In the genomic region with DNA sequence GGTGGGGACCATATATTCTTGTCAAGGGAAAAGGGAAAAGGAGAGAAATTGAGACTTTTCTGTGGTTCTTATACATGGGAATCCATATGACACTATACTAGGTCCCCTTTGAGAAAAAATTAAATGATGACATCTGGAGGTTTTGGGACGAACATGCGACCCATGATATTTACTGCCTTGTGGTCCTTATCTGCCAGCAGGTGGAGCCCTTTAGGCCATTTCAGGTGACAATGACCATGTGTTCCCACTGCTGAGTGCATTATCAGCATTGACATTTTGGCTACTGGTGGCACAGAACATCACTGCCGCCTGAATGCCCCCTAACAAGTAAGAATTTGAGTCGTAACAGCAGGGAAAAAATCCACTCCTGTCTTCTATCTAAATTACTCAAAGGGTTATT, we compare ENCODE assay signal across 8 cellular contexts.
DNase-seq lines count a peak whose midpoint lies in the region; ATAC-seq and TF ChIP-seq lines count a peak whose summit lies in the region.

No MANE protein-coding gene starts in this region.

- H3K27ac ChIP-seq in uterus, result no peak overlapping the region

- ATAC-seq in HG02885 (IDR thresholded peaks at IDR 0.05; ENCODE audit: poor library complexity, unreplicated experiment), result peak; percentile 92

- H3K27me3 ChIP-seq in uterus, result no peaks in the 10 kb centered on the region

- no peak for TF ChIP-seq POLR2A in uterus (IDR thresholded peaks at IDR 0.05)

- intact Hi-C loops in uterus (cut with DNase I; ENCODE audit: low total_unique reads), result no loop called here

- no peak for TF ChIP-seq CTCF in uterus (IDR thresholded peaks at IDR 0.05)

- no peaks in the 10 kb centered on the region for H3K9me3 ChIP-seq in uterus

- H3K4me3 ChIP-seq in uterus, result no peak overlapping the region

- DNase-seq in DMS 273 (lab: John Stamatoyannopoulos, UW; ENCODE audit: unreplicated experiment) (peak; percentile 48), DMS 273 treated with DMSO at 0.1 percent for 48 hours (lab: John Stamatoyannopoulos, UW) (no peak), NOMO-1 treated with dmso at 0.1 percent for 144 hours (lab: John Stamatoyannopoulos, UW; ENCODE audit: unreplicated experiment) (peak; percentile 3), glomerular endothelial cell (ENCODE audit: extremely low read depth, low read depth, low spot score) (peak; percentile 22), GM19238 (ENCODE audit: insufficient read length, low spot score) (no peak), SW480 (ENCODE audit: low spot score) (no peak), uterus (no peak)

- H3K36me3 ChIP-seq in uterus, result no peaks in the 10 kb centered on the region

- H3K4me1 ChIP-seq in uterus, result no peaks in the 10 kb centered on the region

Comparison
In these comparisons a context has a peak if more than half of its experiments do, and no peak if none do; other contexts are left out.
1. DNase-seq: peak in DMS 273 (single experiment), NOMO-1 treated with dmso at 0.1 percent for 144 hours (single experiment) and glomerular endothelial cell (single experiment); none in DMS 273 treated with DMSO at 0.1 percent for 48 hours (single experiment), GM19238 (single experiment), SW480 (single experiment) and uterus (0 of 2).